In the genomic region with DNA sequence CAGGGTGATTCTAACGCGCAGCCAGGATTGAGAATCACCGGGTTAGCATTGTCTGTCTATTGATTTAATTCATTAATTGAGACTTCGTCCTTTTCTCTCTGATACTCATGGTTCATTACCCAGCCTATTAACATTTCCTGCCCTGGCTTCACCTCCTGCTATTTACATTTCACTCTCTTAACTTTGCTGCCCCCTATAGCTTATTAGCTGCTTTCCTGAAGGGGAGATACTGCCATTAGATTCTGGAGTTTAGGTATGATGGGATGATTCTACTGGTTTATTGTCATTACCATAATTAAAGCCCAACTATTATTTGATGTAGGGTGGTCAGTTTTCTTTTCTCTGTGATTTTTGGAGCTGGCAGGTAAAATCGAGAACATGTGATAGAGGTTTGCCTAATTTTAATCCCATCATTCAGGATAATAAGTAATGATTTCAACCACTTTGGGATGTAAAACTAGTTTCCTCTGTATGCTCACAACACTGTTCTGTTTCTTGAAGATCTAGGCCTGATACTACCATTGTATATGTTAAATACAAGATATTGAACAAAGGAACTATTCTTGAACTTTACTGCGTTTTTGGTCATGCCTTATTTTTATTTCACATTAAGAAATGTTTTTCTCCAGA, we compare ENCODE assay signal across 1 cellular context.
TF ChIP-seq lines count a peak whose summit lies in the region.

No MANE protein-coding gene starts in this region.

TF ChIP-seq in IMR-90, 13 proteins besides CTCF, POLR2A, EP300 and RAD21:
- TF ChIP-seq NFE2L2 (IDR thresholded peaks at IDR 0.05; ENCODE audit: low read depth, low read length) (no peak), SMC3 (IDR thresholded peaks at IDR 0.05; ENCODE audit: low read depth, low read length) (peak; percentile 76)
- TF ChIP-seq, protein P1, sequence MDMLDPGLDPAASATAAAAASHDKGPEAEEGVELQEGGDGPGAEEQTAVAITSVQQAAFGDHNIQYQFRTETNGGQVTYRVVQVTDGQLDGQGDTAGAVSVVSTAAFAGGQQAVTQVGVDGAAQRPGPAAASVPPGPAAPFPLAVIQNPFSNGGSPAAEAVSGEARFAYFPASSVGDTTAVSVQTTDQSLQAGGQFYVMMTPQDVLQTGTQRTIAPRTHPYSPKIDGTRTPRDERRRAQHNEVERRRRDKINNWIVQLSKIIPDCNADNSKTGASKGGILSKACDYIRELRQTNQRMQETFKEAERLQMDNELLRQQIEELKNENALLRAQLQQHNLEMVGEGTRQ (IDR thresholded peaks at IDR 0.05; ENCODE audit: low read depth, low read length) = no peak
- TF ChIP-seq, protein P2, sequence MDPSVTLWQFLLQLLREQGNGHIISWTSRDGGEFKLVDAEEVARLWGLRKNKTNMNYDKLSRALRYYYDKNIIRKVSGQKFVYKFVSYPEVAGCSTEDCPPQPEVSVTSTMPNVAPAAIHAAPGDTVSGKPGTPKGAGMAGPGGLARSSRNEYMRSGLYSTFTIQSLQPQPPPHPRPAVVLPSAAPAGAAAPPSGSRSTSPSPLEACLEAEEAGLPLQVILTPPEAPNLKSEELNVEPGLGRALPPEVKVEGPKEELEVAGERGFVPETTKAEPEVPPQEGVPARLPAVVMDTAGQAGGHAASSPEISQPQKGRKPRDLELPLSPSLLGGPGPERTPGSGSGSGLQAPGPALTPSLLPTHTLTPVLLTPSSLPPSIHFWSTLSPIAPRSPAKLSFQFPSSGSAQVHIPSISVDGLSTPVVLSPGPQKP (IDR thresholded peaks at IDR 0.05; ENCODE audit: borderline replicate concordance, low read depth, low read length) = no peak
